Comparison of ENCODE assay signal across 8 cellular contexts in genomic region chr13:42990147-42990990, GRCh38. TPM values are rescaled to one million over a fixed set of nuclear protein-coding genes. Genes with fewer than 3 reads are reported as not detected.
DNase-seq lines count a peak whose midpoint lies in the region; ATAC-seq and TF ChIP-seq lines count a peak whose summit lies in the region.

No MANE protein-coding gene starts in this region.

- no peak for TF ChIP-seq CTCF in CD4-positive, alpha-beta T cell (IDR thresholded peaks at IDR 0.05)
- TF ChIP-seq CTCF in adrenal gland (IDR thresholded peaks at IDR 0.05) = no peak
- TF ChIP-seq CTCF in mucosa of descending colon (IDR thresholded peaks at IDR 0.05) = no peak

- CTCF ChIA-PET in CD4-positive, alpha-beta T cell (lab: Charles Lee) = interaction anchor here (0.8 to 3.8 kb wide), 3 partner anchors 19 to 85 kb away, joined by 3 to 17 read pairs (median 4); no protein-coding TSS in a partner anchor

- POLR2A ChIA-PET in CD4-positive, alpha-beta T cell (lab: Charles Lee) = interaction anchor here (0.6 to 5.6 kb wide), 10 partner anchors 8 to 66 kb away, joined by 3 to 82 read pairs (median 5); partner anchors contain the start of gene DNAJC15

- no peaks in the 10 kb centered on the region for H3K9me3 ChIP-seq in CD4-positive, alpha-beta T cell (ENCODE audit: control insufficient read depth, low read length)
- H3K9me3 ChIP-seq in adrenal gland (replicated peaks in 1 of 3) (no peaks in the 10 kb centered on the region), mucosa of descending colon (no peaks in the 10 kb centered on the region)

- peak; percentile 4 for ATAC-seq in CD4-positive, alpha-beta T cell (ENCODE audit: poor library complexity)
- ATAC-seq in HG03354 (IDR thresholded peaks at IDR 0.05; ENCODE audit: poor library complexity, severe bottlenecking, unreplicated experiment) (peak; percentile 35), mucosa of descending colon (peak; percentile 13)

- DNase-seq in CD4-positive, alpha-beta T cell = no peak
- DNase-seq in adrenal gland (no peak), mucosa of descending colon (no peak), NCI-H1048 (lab: John Stamatoyannopoulos, UW) (no peak), H7 (no peak), SKM-1 (lab: John Stamatoyannopoulos, UW; ENCODE audit: unreplicated experiment) (no peak), activated gamma-delta T cell treated with Interleukin-2 at 50 U/mL for 16 hours (no peak)

- 41 to 48% (median 45%) methylated on average over 9 of the region's 9 CpGs for WGBS in adrenal gland, 4 donors

- H3K4me3 ChIP-seq in adrenal gland = peak overlapping the region in 1 of 4 donors; percentile 73
- H3K4me3 ChIP-seq in mucosa of descending colon = no peak overlapping the region
- H3K4me3 ChIP-seq in H7 (ENCODE audit: insufficient read depth, low read depth, low read length) = no peak overlapping the region; the same call in 1 of the 2 replicates

- H3K36me3 Mint-ChIP-seq in CD4-positive, alpha-beta T cell (ENCODE audit: low read depth) = peaks cover 26% of the 10 kb centered on the region

- peaks cover 7 to 30% of the 10 kb centered on the region in 2 donors for H3K4me1 ChIP-seq in adrenal gland (replicated peaks in 1 of 2)
- peaks cover 34% of the 10 kb centered on the region for H3K4me1 ChIP-seq in mucosa of descending colon (ENCODE audit: low read depth)

- H3K36me3 ChIP-seq in adrenal gland (replicated peaks in 1 of 2) = no peaks in the 10 kb centered on the region
- no peaks in the 10 kb centered on the region for H3K36me3 ChIP-seq in mucosa of descending colon (ENCODE audit: low read depth)
- H3K36me3 ChIP-seq in H7 (replicated peaks; ENCODE audit: control insufficient read depth, insufficient read depth, low read length) = no peaks in the 10 kb centered on the region

- TF ChIP-seq POLR2A in adrenal gland (IDR thresholded peaks at IDR 0.05) = no peak

- peaks cover 64% of the 10 kb centered on the region for H3K4me1 Mint-ChIP-seq in CD4-positive, alpha-beta T cell (ENCODE audit: low read depth)

- H3K9me3 Mint-ChIP-seq in CD4-positive, alpha-beta T cell = no peaks in the 10 kb centered on the region

- H3K27ac ChIP-seq in CD4-positive, alpha-beta T cell (ENCODE audit: low read depth, low read length) = no peak overlapping the region
- peak overlapping the region in 3 of 5 donors; percentile 91 to 95 (median 93) for H3K27ac ChIP-seq in adrenal gland

- H3K27me3 Mint-ChIP-seq in CD4-positive, alpha-beta T cell = no peaks in the 10 kb centered on the region

- H3K27me3 ChIP-seq in CD4-positive, alpha-beta T cell (ENCODE audit: control insufficient read depth, insufficient read depth, low read length) = no peaks in the 10 kb centered on the region
- H3K27me3 ChIP-seq in adrenal gland (no peaks in the 10 kb centered on the region), H7 (ENCODE audit: control insufficient read depth, insufficient read depth, low read length) (peaks cover 12% of the 10 kb centered on the region)

- peak overlapping the region; percentile 100 for H3K27ac Mint-ChIP-seq in CD4-positive, alpha-beta T cell

- H3K4me3 Mint-ChIP-seq in CD4-positive, alpha-beta T cell = peak overlapping the region; percentile 94

- intact Hi-C loops in CD4-positive, alpha-beta T cell (cut with DNase I, micrococcal nuclease) = loop anchor here in 1 of 2 experiments (2.0 to 5.0 kb wide), 2 partner anchors 18 to 67 kb away; no protein-coding TSS in a partner anchor
- intact Hi-C loops in adrenal gland (cut with DNase I) (no loop called here), mucosa of descending colon (cut with DNase I, micrococcal nuclease) (no loop called here)

RNA-seq across cellular contexts. Expression of gene EPSTI1, which starts 1.7 kb away (rescaled TPM):
- 10 to 100 TPM; 23.5 to 24.5 TPM for total RNA-seq in CD4-positive, alpha-beta T cell
- 10 to 100 TPM in 6 of 8 donors, 1 to 10 TPM in 2; 7.1 to 36.3 (median 12.0) TPM for total RNA-seq in adrenal gland
- 10 to 100 TPM in 1 of 3 donors, 1 to 10 TPM in 2; 6.8 to 12.4 (median 8.5) TPM for polyA plus RNA-seq in adrenal gland
- 10 to 100 TPM; 12.1 to 26.9 (median 19.1) TPM for total RNA-seq in mucosa of descending colon
- total RNA-seq in H7 (2014; rRNA removed; shearing (Covaris generic)) = 1.1 and 1.3 TPM in 2 replicates

RNA-seq across cellular contexts. Expression of gene DNAJC15, which starts 33.0 kb away (rescaled TPM):
- total RNA-seq in CD4-positive, alpha-beta T cell = 1 to 10 TPM; 6.8 to 7.6 TPM
- total RNA-seq in adrenal gland (10 to 100 TPM; 10.0 to 33.5 (median 16.8) TPM), mucosa of descending colon (10 to 100 TPM; 15.9 to 29.7 (median 27.2) TPM)
- 10 to 100 TPM; 13.5 to 23.1 (median 21.4) TPM for polyA plus RNA-seq in adrenal gland
- 0.33 and 0.45 TPM in 2 replicates for total RNA-seq in H7 (2014; rRNA removed; shearing (Covaris generic))
